ENCODE assay signal across 8 cellular contexts in genomic region chr6:8102122-8102958, GRCh38. TPM values are rescaled to one million over a fixed set of nuclear protein-coding genes. Genes with fewer than 3 reads are reported as not detected.
DNase-seq lines count a peak whose midpoint lies in the region; ATAC-seq and TF ChIP-seq lines count a peak whose summit lies in the region.

Gene EEF1E1, minus strand, starts transcription at chr6:8102548. Its CDS starts 27 bp downstream, at chr6:8102521.

- H3K27me3 Mint-ChIP-seq in progenitor cell of endocrine pancreas: no peaks in the 10 kb centered on the region

- peaks cover 6% of the 10 kb centered on the region for H3K9me3 Mint-ChIP-seq in progenitor cell of endocrine pancreas (ENCODE audit: low read depth)

- H3K36me3 Mint-ChIP-seq in progenitor cell of endocrine pancreas (ENCODE audit: insufficient read depth): peaks cover 2% of the 10 kb centered on the region

- H3K4me1 ChIP-seq in left ventricle myocardium inferior (peaks cover 12% of the 10 kb centered on the region), upper lobe of right lung (peaks cover 8% of the 10 kb centered on the region)

- H3K27me3 ChIP-seq in left ventricle myocardium inferior (ENCODE audit: low read depth) (peaks cover 28% of the 10 kb centered on the region), upper lobe of right lung (no peaks in the 10 kb centered on the region)

- H3K4me1 Mint-ChIP-seq in progenitor cell of endocrine pancreas (ENCODE audit: low read depth): peaks cover 23% of the 10 kb centered on the region

- ATAC-seq in GM18498 (IDR thresholded peaks at IDR 0.05; ENCODE audit: unreplicated experiment) (peak; percentile 99), HG02885 (IDR thresholded peaks at IDR 0.05; ENCODE audit: poor library complexity, unreplicated experiment) (peak; percentile 99), upper lobe of right lung (peak; percentile 100)

- peak within 1 kb of the TSS; percentile 95 for H3K27ac Mint-ChIP-seq in progenitor cell of endocrine pancreas

- no peaks in the 10 kb centered on the region for H3K9me3 ChIP-seq in left ventricle myocardium inferior (replicated peaks)
- H3K9me3 ChIP-seq in upper lobe of right lung: no peaks in the 10 kb centered on the region

- no peaks in the 10 kb centered on the region for H3K36me3 ChIP-seq in left ventricle myocardium inferior
- peaks cover under 1% of the 10 kb centered on the region for H3K36me3 ChIP-seq in upper lobe of right lung

- H3K4me3 Mint-ChIP-seq in progenitor cell of endocrine pancreas (ENCODE audit: low read depth): peak within 1 kb of the TSS; percentile 99

- intact Hi-C loops in T-helper 1 cell treated with Interleukin-12 subunit alpha and Interleukin-12 subunit beta and Interleukin-4 antibody, amounts not matched to agents 30 ng/mL and 1 ng/mL, for 36 hours (cut with micrococcal nuclease): loop anchor here (1.0 to 5.0 kb wide), 10 partner anchors 38 to 965 kb away; partner anchors contain the start of genes BLOC1S5, SLC35B3, SNRNP48 and SSR1
- intact Hi-C loops in left ventricle myocardium inferior (cut with micrococcal nuclease) (no loop called here), upper lobe of right lung (cut with DNase I) (no loop called here)

- H3K27ac ChIP-seq in left ventricle myocardium inferior (replicated peaks): peak within 1 kb of the TSS; percentile 66
- peak within 1 kb of the TSS; percentile 72 for H3K27ac ChIP-seq in upper lobe of right lung

- peak; percentile 92 for DNase-seq in NCI-H1694 (lab: John Stamatoyannopoulos, UW)
- peak; percentile 91 for DNase-seq in amniotic epithelial cell (ENCODE audit: low read depth)
- peak; percentile 93 for DNase-seq in left ventricle myocardium inferior
- peak; percentile 90 for DNase-seq in progenitor cell of endocrine pancreas (ENCODE audit: low spot score, unreplicated experiment)
- peak; percentile 98 for DNase-seq in upper lobe of right lung

- peak within 1 kb of the TSS; percentile 94 for H3K4me3 ChIP-seq in left ventricle myocardium inferior
- H3K4me3 ChIP-seq in upper lobe of right lung: peak within 1 kb of the TSS; percentile 72

- TF ChIP-seq CTCF in left ventricle myocardium inferior (IDR thresholded peaks at IDR 0.05; ENCODE audit: borderline replicate concordance) (no peak), progenitor cell of endocrine pancreas (IDR thresholded peaks at IDR 0.05; ENCODE audit: unreplicated experiment) (no peak), upper lobe of right lung (IDR thresholded peaks at IDR 0.05) (no peak)

RNA-seq across cellular contexts. Expression of gene EEF1E1, which starts in this region (rescaled TPM):
- 42.1 and 43.5 TPM in 2 replicates for total RNA-seq in T-helper 1 cell treated with Interleukin-12 subunit alpha and Interleukin-12 subunit beta and Interleukin-4 antibody, amounts not matched to agents 30 ng/mL and 1 ng/mL, for 36 hours
- total RNA-seq in left ventricle myocardium inferior: 15.5 TPM
- total RNA-seq in progenitor cell of endocrine pancreas: 35.8 and 43.3 TPM in 2 replicates
- total RNA-seq in upper lobe of right lung: 22.8 TPM

Comparison
In these comparisons a context has a peak if more than half of its experiments do, and no peak if none do; other contexts are left out.
1. Peak in every context shown above with its lines: DNase-seq, ATAC-seq, H3K4me3 ChIP-seq and H3K27ac ChIP-seq.